ENCODE assay signal across 8 cellular contexts in genomic region chr15:72312605-72313447, GRCh38. TPM values are rescaled to one million over a fixed set of nuclear protein-coding genes. Genes with fewer than 3 reads are reported as not detected.
DNase-seq lines count a peak whose midpoint lies in the region; ATAC-seq and TF ChIP-seq lines count a peak whose summit lies in the region.

No MANE protein-coding gene starts in this region.

- H3K27ac Mint-ChIP-seq in CD8-positive, alpha-beta T cell: no peak overlapping the region

- no peaks in the 10 kb centered on the region for H3K36me3 ChIP-seq in CD8-positive, alpha-beta T cell (ENCODE audit: insufficient read depth, low read length)

- no peak overlapping the region for H3K4me3 Mint-ChIP-seq in CD8-positive, alpha-beta T cell

- TF ChIP-seq CTCF in CD8-positive, alpha-beta T cell (IDR thresholded peaks at IDR 0.05): peak; percentile 69
- peak; percentile 83 for TF ChIP-seq CTCF in astrocyte of the spinal cord (IDR thresholded peaks at IDR 0.05; ENCODE audit: low read depth, low read length)

- H3K27me3 Mint-ChIP-seq in CD8-positive, alpha-beta T cell (ENCODE audit: low read depth): no peaks in the 10 kb centered on the region

- no peaks in the 10 kb centered on the region for H3K36me3 Mint-ChIP-seq in CD8-positive, alpha-beta T cell

- POLR2A ChIA-PET in CD8-positive, alpha-beta T cell (lab: Charles Lee): interaction anchor here (1.8 kb wide), 1 partner anchor 14 kb away, joined by 4 read pairs; no protein-coding TSS in a partner anchor

- H3K27me3 ChIP-seq in CD8-positive, alpha-beta T cell (ENCODE audit: insufficient read depth, low read length): no peaks in the 10 kb centered on the region

- H3K9me3 ChIP-seq in CD8-positive, alpha-beta T cell (ENCODE audit: low read length): no peaks in the 10 kb centered on the region

- peak; percentile 89 for ATAC-seq in CD8-positive, alpha-beta T cell
- peak; percentile 60 for ATAC-seq in GM21619 (IDR thresholded peaks at IDR 0.05; ENCODE audit: unreplicated experiment)
- no peak for ATAC-seq in GM18519 (IDR thresholded peaks at IDR 0.05; ENCODE audit: low FRiP score, unreplicated experiment)

- H3K4me1 Mint-ChIP-seq in CD8-positive, alpha-beta T cell (ENCODE audit: low read depth): no peaks in the 10 kb centered on the region

- no peaks in the 10 kb centered on the region for H3K9me3 Mint-ChIP-seq in CD8-positive, alpha-beta T cell

- in situ Hi-C loops in astrocyte of the spinal cord (cut with HindIII; ENCODE audit: low sequenced_read_pairs): no loop called here

- peak; percentile 12 to 63 (median 57) for DNase-seq in CD8-positive, alpha-beta T cell
- peak; percentile 10 to 57 for DNase-seq in NCI-H187 (lab: John Stamatoyannopoulos, UW)
- DNase-seq in T-helper 22 cell (ENCODE audit: low read depth): peak; percentile 26
- peak; percentile 50 for DNase-seq in astrocyte of the spinal cord (ENCODE audit: low read depth, low spot score)
- peak; percentile 30 for DNase-seq in iPS DF 19.7 (ENCODE audit: low read depth, low spot score)
- DNase-seq in stimulated activated CD4-positive, alpha-beta T cell treated with anti-CD3 and anti-CD28 coated beads, Interleukin-15, amount 100 ng/mL, for 1 hour (ENCODE audit: low read depth in 1 of 2, low spot score in 1 of 2): peak; percentile 17 to 27

- H3K4me1 ChIP-seq in CD8-positive, alpha-beta T cell (ENCODE audit: insufficient read depth, low read length): no peaks in the 10 kb centered on the region

- CTCF ChIA-PET in CD8-positive, alpha-beta T cell (lab: Charles Lee): interaction anchor here (0.8 to 2.9 kb wide), 19 partner anchors 8 to 221 kb away, joined by 3 to 16 read pairs (median 4); no protein-coding TSS in a partner anchor

- H3K4me3 ChIP-seq in CD8-positive, alpha-beta T cell (ENCODE audit: low read depth, low read length): no peak overlapping the region
- H3K4me3 ChIP-seq in astrocyte of the spinal cord (ENCODE audit: low read depth, low read length): no peak overlapping the region

- intact Hi-C loops in CD8-positive, alpha-beta T cell (cut with DNase I, micrococcal nuclease): loop anchor here (1.0 to 10.0 kb wide), 4 partner anchors 40 to 362 kb away; partner anchors contain the start of gene PARP6 (in 1 of the 2)

- H3K27ac ChIP-seq in CD8-positive, alpha-beta T cell (ENCODE audit: low read depth, low read length): no peak overlapping the region

RNA-seq across cellular contexts. Expression of gene CELF6, which starts 7.1 kb away (rescaled TPM):
- 1 to 10 TPM; 2.4 to 2.7 TPM for total RNA-seq in CD8-positive, alpha-beta T cell

RNA-seq across cellular contexts. Expression of gene PARP6, which starts 40.5 kb away (rescaled TPM):
- 100 to 1,000 TPM; 133 to 137 TPM for total RNA-seq in CD8-positive, alpha-beta T cell
